Comparison of ENCODE assay signal across 21 cellular contexts in the genomic region with DNA sequence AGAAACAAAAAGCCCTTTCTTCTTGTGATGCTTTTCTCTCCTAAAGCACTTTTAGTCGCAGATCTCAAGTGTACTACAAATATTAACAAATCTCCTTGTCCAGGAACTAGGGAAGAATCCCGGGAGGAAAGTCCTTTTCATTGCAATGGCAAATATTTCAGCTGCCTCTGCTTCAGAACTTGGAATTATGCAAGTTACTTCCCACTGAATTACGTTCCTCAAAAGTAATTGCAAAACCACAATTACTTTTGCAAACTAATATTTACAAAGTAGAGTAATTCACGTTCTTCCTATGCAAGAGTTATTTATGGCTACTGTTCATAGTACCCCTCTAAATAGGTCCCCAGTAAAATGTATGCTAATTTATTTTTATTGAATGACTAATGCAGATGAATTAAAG. TPM values are rescaled to one million over a fixed set of nuclear protein-coding genes. Genes with fewer than 3 reads are reported as not detected.
DNase-seq lines count a peak whose midpoint lies in the region; ATAC-seq and TF ChIP-seq lines count a peak whose summit lies in the region.
"Had no signal": no experiment of that assay in that cellular context is flagged by ENCODE, and none has a peak within 500 bp of the region (broad histone marks: within the 10 kb centered on the region; RNA-seq: fewer than 3 reads in every experiment).

No MANE protein-coding gene starts in this region.

- peaks cover 82% of the 10 kb centered on the region for H3K4me1 ChIP-seq in CD8-positive, alpha-beta T cell (ENCODE audit: insufficient read depth, low read length)
- H3K4me1 ChIP-seq in left lung = peaks cover 0 to 47% of the 10 kb centered on the region in 2 donors
- H3K4me1 ChIP-seq in thyroid gland = peaks cover 80 to 82% of the 10 kb centered on the region in 2 donors

- H3K27me3 ChIP-seq in CD8-positive, alpha-beta T cell (ENCODE audit: insufficient read depth, low read length) = no peaks in the 10 kb centered on the region
- H3K27me3 ChIP-seq in left lung (no peaks in the 10 kb centered on the region), thyroid gland (no peaks in the 10 kb centered on the region)

- H3K9me3 Mint-ChIP-seq in activated T-cell treated with anti-CD3 and anti-CD28 coated beads, Interleukin-2, amount 50 U/mL, for 24 hours = no peaks in the 10 kb centered on the region
- no peaks in the 10 kb centered on the region for H3K9me3 Mint-ChIP-seq in CD8-positive, alpha-beta T cell

- ATAC-seq in CD8-positive, alpha-beta T cell = no peak
- peak; percentile 64 for ATAC-seq in left lung
- ATAC-seq in HG02763 (IDR thresholded peaks at IDR 0.05; ENCODE audit: unreplicated experiment) = no peak
- no peak for ATAC-seq in HG03442 (IDR thresholded peaks at IDR 0.05; ENCODE audit: unreplicated experiment)

- TF ChIP-seq CTCF in CD8-positive, alpha-beta T cell (IDR thresholded peaks at IDR 0.05) = no peak
- TF ChIP-seq CTCF in left lung (IDR thresholded peaks at IDR 0.05) = no peak
- TF ChIP-seq CTCF in thyroid gland (IDR thresholded peaks at IDR 0.05) = no peak

- no peak overlapping the region for H3K4me3 Mint-ChIP-seq in activated T-cell treated with anti-CD3 and anti-CD28 coated beads, Interleukin-2, amount 50 U/mL, for 24 hours
- no peak overlapping the region for H3K4me3 Mint-ChIP-seq in CD8-positive, alpha-beta T cell

- 27 to 33% methylated on average over 4 of the region's 4 CpGs for WGBS in thyroid gland, 2 donors

- H3K4me1 Mint-ChIP-seq in activated T-cell treated with anti-CD3 and anti-CD28 coated beads, Interleukin-2, amount 50 U/mL, for 24 hours (ENCODE audit: low read depth) = peaks cover 88% of the 10 kb centered on the region
- peaks cover 88% of the 10 kb centered on the region for H3K4me1 Mint-ChIP-seq in CD8-positive, alpha-beta T cell (ENCODE audit: low read depth)

- H3K36me3 ChIP-seq in CD8-positive, alpha-beta T cell (ENCODE audit: insufficient read depth, low read length) = no peaks in the 10 kb centered on the region
- H3K36me3 ChIP-seq in left lung (no peaks in the 10 kb centered on the region), thyroid gland (no peaks in the 10 kb centered on the region)

- POLR2A ChIA-PET in CD8-positive, alpha-beta T cell (lab: Charles Lee) = no interaction called here

- DNase-seq in activated T-cell treated with anti-CD3 and anti-CD28 coated beads, Interleukin-2, amount 50 U/mL, for 24 hours = no peak
- no peak for DNase-seq in activated T-cell treated with anti-CD3 and anti-CD28 coated beads, Interleukin-2, amount 50 U/mL, for 48 hours
- DNase-seq in CD8-positive, alpha-beta T cell = no peak
- no peak for DNase-seq in left lung
- no peak for DNase-seq in thyroid gland
- DNase-seq in NCI-H510A (lab: John Stamatoyannopoulos, UW) = no peak
- DNase-seq: 8988T, C1 segment of cervical spinal cord, COR-L47, DMS79 treated with DMSO at 0.1 percent for 48 hours, Karpas-422, NCI-H1694, NCI-H2081 treated with DMSO at 0.1 percent for 48 hours, NCI-H2171 treated with DMSO at 0.1 percent for 48 hours, NCI-H526 treated with DMSO at 0.1 percent for 48 hours, PC-9, RPMI8226, SHP77 treated with DMSO at 0.1 percent for 48 hours had no signal

- no peak overlapping the region for H3K27ac ChIP-seq in CD8-positive, alpha-beta T cell (ENCODE audit: low read depth, low read length)
- H3K27ac ChIP-seq in left lung (peak overlapping the region; percentile 10 to 34), thyroid gland (peak overlapping the region; percentile 84 to 94 (median 90))
- H3K27ac ChIP-seq: PC-9, SK-N-MC had no signal

- TF ChIP-seq POLR2A in thyroid gland (IDR thresholded peaks at IDR 0.05) = no peak

- no peaks in the 10 kb centered on the region for H3K27me3 Mint-ChIP-seq in activated T-cell treated with anti-CD3 and anti-CD28 coated beads, Interleukin-2, amount 50 U/mL, for 24 hours
- H3K27me3 Mint-ChIP-seq in CD8-positive, alpha-beta T cell (ENCODE audit: low read depth) = no peaks in the 10 kb centered on the region

- intact Hi-C loops in CD8-positive, alpha-beta T cell (cut with DNase I, micrococcal nuclease) = no loop called here
- intact Hi-C loops in left lung (cut with DNase I) = no loop called here
- intact Hi-C loops in thyroid gland (cut with DNase I) = loop anchor here (10.0 kb wide), 1 partner anchor 51 kb away; no protein-coding TSS in a partner anchor

- no peaks in the 10 kb centered on the region for H3K9me3 ChIP-seq in CD8-positive, alpha-beta T cell (ENCODE audit: low read length)
- no peaks in the 10 kb centered on the region for H3K9me3 ChIP-seq in left lung
- no peaks in the 10 kb centered on the region for H3K9me3 ChIP-seq in thyroid gland

- H3K36me3 Mint-ChIP-seq in activated T-cell treated with anti-CD3 and anti-CD28 coated beads, Interleukin-2, amount 50 U/mL, for 24 hours (ENCODE audit: low read depth) = peaks cover 36% of the 10 kb centered on the region
- H3K36me3 Mint-ChIP-seq in CD8-positive, alpha-beta T cell = peaks cover 40% of the 10 kb centered on the region

- peak overlapping the region; percentile 71 for H3K27ac Mint-ChIP-seq in activated T-cell treated with anti-CD3 and anti-CD28 coated beads, Interleukin-2, amount 50 U/mL, for 24 hours
- peak overlapping the region; percentile 52 for H3K27ac Mint-ChIP-seq in CD8-positive, alpha-beta T cell

- H3K4me3 ChIP-seq in CD8-positive, alpha-beta T cell (ENCODE audit: low read depth, low read length) = no peak overlapping the region
- H3K4me3 ChIP-seq in left lung (no peak overlapping the region), thyroid gland (replicated peaks in 1 of 3) (no peak overlapping the region)
- H3K4me3 ChIP-seq: PC-9, SK-N-MC had no signal

- CTCF ChIA-PET in CD8-positive, alpha-beta T cell (lab: Charles Lee) = interaction anchor here (0.6 to 1.6 kb wide), 2 partner anchors 8 to 13 kb away, joined by 3 to 6 read pairs; no protein-coding TSS in a partner anchor

RNA-seq across cellular contexts. Expression of a gene that starts 14.5 kb away (rescaled TPM):
- 10 to 100 TPM; 26.3 to 26.6 TPM for total RNA-seq in CD8-positive, alpha-beta T cell
- total RNA-seq in left lung (1 to 10 TPM; 7.0 to 7.3 TPM), thyroid gland (10 to 100 TPM; 24.2 to 45.7 (median 34.5) TPM)
